Comparison of ENCODE assay signal across 30 cellular contexts in genomic region chr1:87851490-87851889, GRCh38.
DNase-seq lines count a peak whose midpoint lies in the region; ATAC-seq and TF ChIP-seq lines count a peak whose summit lies in the region.
"Had no signal": no experiment of that assay in that cellular context is flagged by ENCODE, and none has a peak within 500 bp of the region (broad histone marks: within the 10 kb centered on the region; RNA-seq: fewer than 3 reads in every experiment).

No MANE protein-coding gene starts in this region.

- no peaks in the 10 kb centered on the region for H3K9me3 ChIP-seq in HEK293 (ENCODE audit: control insufficient read depth, insufficient read depth, low read depth, low read length)
- H3K9me3 ChIP-seq: A549; BE2C; BLaER1; BLaER1 treated with 17β-estradiol and CSF1 and Interleukin-3, amounts not matched to agents 10 nM and 100 nM; Caco-2 had no signal

- intact Hi-C loops in cardiac septum (cut with DNase I) = no loop called here

- H3K4me1 ChIP-seq in HEK293 (ENCODE audit: control insufficient read depth, insufficient read depth, low read length) = peaks cover 21% of the 10 kb centered on the region
- H3K4me1 ChIP-seq: A549, BE2C, BLaER1, Caco-2 had no signal

- DNase-seq in HEK293T (ENCODE audit: extremely low spot score) = peak; percentile 33
- peak; percentile 24 for DNase-seq in fibroblast of mammary gland (ENCODE audit: low read depth)
- DNase-seq in stromal cell of bone marrow (ENCODE audit: low read depth) = peak; percentile 35
- DNase-seq in HPDE6-E6E7 (ENCODE audit: extremely low spot score) = no peak
- no peak for DNase-seq in C1 segment of cervical spinal cord (lab: John Stamatoyannopoulos, UW)
- no peak for DNase-seq in cardiac septum (ENCODE audit: low spot score)
- DNase-seq: 8988T; ACHN; AML-193; BE2C; Caco-2; Calu3; CD4-positive, alpha-beta memory T cell; CD4-positive, alpha-beta T cell; CD4-positive, CD25-positive, alpha-beta regulatory T cell; CD8-positive, alpha-beta memory T cell; CD8-positive, alpha-beta T cell; COR-L47; DMS 273 treated with DMSO at 0.1 percent for 48 hours; DMS153; DMS79; DND-41; EL had no signal

- H3K27ac ChIP-seq in HEK293 (ENCODE audit: extremely low read depth, low read depth, low read length) = no peak overlapping the region
- H3K27ac ChIP-seq: 22Rv1; A549; BLaER1; BLaER1 treated with 17β-estradiol and CSF1 and Interleukin-3, amounts not matched to agents 10 nM and 100 nM; C4-2B had no signal

- H3K4me3 ChIP-seq in HEK293 (ENCODE audit: low read depth, low read length) (no peak overlapping the region), fibroblast of mammary gland (ENCODE audit: control insufficient read depth, low read depth, low read length) (no peak overlapping the region)
- H3K4me3 ChIP-seq: A549; BLaER1; BLaER1 treated with 17β-estradiol and CSF1 and Interleukin-3, amounts not matched to agents 10 nM and 100 nM had no signal

- CTCF ChIA-PET in HEK293 (lab: Yijun Ruan, JAX) = no interaction called here
- CTCF ChIA-PET in HEK293T (lab: Yijun Ruan, JAX) = no interaction called here

- no peaks in the 10 kb centered on the region for H3K36me3 ChIP-seq in HEK293 (ENCODE audit: control insufficient read depth in 2 of 2, insufficient read depth in 1 of 2, low read length in 2 of 2)
- H3K36me3 ChIP-seq: BE2C; BLaER1; BLaER1 treated with 17β-estradiol and CSF1 and Interleukin-3, amounts not matched to agents 10 nM and 100 nM had no signal

- ATAC-seq in GM21723 (IDR thresholded peaks at IDR 0.05; ENCODE audit: unreplicated experiment) = no peak
- ATAC-seq: A549; CD8-positive, alpha-beta T cell had no signal

- POLR2A ChIA-PET in HEK293 (lab: Yijun Ruan, JAX) (no interaction called here), HEK293T (lab: Yijun Ruan, JAX) (interaction anchor here (2.9 kb wide), 1 partner anchor 522 kb away, joined by 10 read pairs; the partner anchor contains the start of gene LMO4)

- TF ChIP-seq CTCF in HEK293 (tag by site-specific recombination; IDR thresholded peaks at IDR 0.05) (no peak), fibroblast of mammary gland (conservative IDR thresholded peaks at IDR 0.05; ENCODE audit: control insufficient read depth, insufficient read depth, low read depth, low read length) (no peak)

TF ChIP-seq in HEK293, 187 proteins besides CTCF, POLR2A, EP300 and RAD21 (continues in another document):
- TF ChIP-seq ZNF416 (tag by site-specific recombination; IDR thresholded peaks at IDR 0.05) = no peak
- TF ChIP-seq, protein P1, sequence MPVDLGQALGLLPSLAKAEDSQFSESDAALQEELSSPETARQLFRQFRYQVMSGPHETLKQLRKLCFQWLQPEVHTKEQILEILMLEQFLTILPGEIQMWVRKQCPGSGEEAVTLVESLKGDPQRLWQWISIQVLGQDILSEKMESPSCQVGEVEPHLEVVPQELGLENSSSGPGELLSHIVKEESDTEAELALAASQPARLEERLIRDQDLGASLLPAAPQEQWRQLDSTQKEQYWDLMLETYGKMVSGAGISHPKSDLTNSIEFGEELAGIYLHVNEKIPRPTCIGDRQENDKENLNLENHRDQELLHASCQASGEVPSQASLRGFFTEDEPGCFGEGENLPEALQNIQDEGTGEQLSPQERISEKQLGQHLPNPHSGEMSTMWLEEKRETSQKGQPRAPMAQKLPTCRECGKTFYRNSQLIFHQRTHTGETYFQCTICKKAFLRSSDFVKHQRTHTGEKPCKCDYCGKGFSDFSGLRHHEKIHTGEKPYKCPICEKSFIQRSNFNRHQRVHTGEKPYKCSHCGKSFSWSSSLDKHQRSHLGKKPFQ (tag by site-specific recombination; IDR thresholded peaks at IDR 0.05) = no peak
- TF ChIP-seq RBAK (tag by site-specific recombination; IDR thresholded peaks at IDR 0.05) = no peak
- TF ChIP-seq ZNF529 (tag by site-specific recombination; IDR thresholded peaks at IDR 0.05; ENCODE audit: insufficient replicate concordance) = no peak
- TF ChIP-seq ZNF707 (tag by site-specific recombination; IDR thresholded peaks at IDR 0.05) = no peak
- TF ChIP-seq HIC1 (tag by site-specific recombination; IDR thresholded peaks at IDR 0.05) = no peak
- TF ChIP-seq, protein P2, sequence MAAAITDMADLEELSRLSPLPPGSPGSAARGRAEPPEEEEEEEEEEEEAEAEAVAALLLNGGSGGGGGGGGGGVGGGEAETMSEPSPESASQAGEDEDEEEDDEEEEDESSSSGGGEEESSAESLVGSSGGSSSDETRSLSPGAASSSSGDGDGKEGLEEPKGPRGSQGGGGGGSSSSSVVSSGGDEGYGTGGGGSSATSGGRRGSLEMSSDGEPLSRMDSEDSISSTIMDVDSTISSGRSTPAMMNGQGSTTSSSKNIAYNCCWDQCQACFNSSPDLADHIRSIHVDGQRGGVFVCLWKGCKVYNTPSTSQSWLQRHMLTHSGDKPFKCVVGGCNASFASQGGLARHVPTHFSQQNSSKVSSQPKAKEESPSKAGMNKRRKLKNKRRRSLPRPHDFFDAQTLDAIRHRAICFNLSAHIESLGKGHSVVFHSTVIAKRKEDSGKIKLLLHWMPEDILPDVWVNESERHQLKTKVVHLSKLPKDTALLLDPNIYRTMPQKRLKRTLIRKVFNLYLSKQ (tag by site-specific recombination; IDR thresholded peaks at IDR 0.05; ENCODE audit: borderline replicate concordance) = no peak
- no peak for TF ChIP-seq ZFP3 (tag by site-specific recombination; IDR thresholded peaks at IDR 0.05; ENCODE audit: low read depth)

TF ChIP-seq in HEK293T, 16 proteins besides CTCF, POLR2A, EP300 and RAD21:
- TF ChIP-seq ARNT (IDR thresholded peaks at IDR 0.05) (no peak), HDGF (IDR thresholded peaks at IDR 0.05; ENCODE audit: borderline replicate concordance) (no peak), CTBP1 (IDR thresholded peaks at IDR 0.05; ENCODE audit: borderline replicate concordance) (no peak), SUZ12 (IDR thresholded peaks at IDR 0.05) (no peak), FOXM1 (IDR thresholded peaks at IDR 0.05; ENCODE audit: borderline replicate concordance) (no peak), ELF4 (IDR thresholded peaks at IDR 0.05) (no peak), NFRKB (IDR thresholded peaks at IDR 0.05) (no peak), L3MBTL2 (conservative IDR thresholded peaks at IDR 0.05) (no peak), LEF1 (IDR thresholded peaks at IDR 0.05; ENCODE audit: borderline replicate concordance) (no peak), BHLHE40 (IDR thresholded peaks at IDR 0.05; ENCODE audit: borderline replicate concordance) (no peak), FOXA1 (IDR thresholded peaks at IDR 0.05) (no peak), ZNF384 (IDR thresholded peaks at IDR 0.05) (no peak), SP1 (IDR thresholded peaks at IDR 0.05) (no peak), FOXK2 (IDR thresholded peaks at IDR 0.05) (no peak), TARDBP (IDR thresholded peaks at IDR 0.05) (no peak)
- TF ChIP-seq, protein P3, sequence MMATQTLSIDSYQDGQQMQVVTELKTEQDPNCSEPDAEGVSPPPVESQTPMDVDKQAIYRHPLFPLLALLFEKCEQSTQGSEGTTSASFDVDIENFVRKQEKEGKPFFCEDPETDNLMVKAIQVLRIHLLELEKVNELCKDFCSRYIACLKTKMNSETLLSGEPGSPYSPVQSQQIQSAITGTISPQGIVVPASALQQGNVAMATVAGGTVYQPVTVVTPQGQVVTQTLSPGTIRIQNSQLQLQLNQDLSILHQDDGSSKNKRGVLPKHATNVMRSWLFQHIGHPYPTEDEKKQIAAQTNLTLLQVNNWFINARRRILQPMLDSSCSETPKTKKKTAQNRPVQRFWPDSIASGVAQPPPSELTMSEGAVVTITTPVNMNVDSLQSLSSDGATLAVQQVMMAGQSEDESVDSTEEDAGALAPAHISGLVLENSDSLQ (IDR thresholded peaks at IDR 0.05) = no peak
TF ChIP-seq in HEK293T: peak in this region for 0.

Comparison
In these comparisons a context has a peak if more than half of its experiments do, and no peak if none do; other contexts are left out.
1. DNase-seq: peak in HEK293T (single experiment), fibroblast of mammary gland (single experiment) and stromal cell of bone marrow (single experiment); none in HPDE6-E6E7 (single experiment), C1 segment of cervical spinal cord (0 of 14) and cardiac septum (single experiment).